ENCODE assay signal across 1 cellular context in genomic region chr1:61386323-61386722, GRCh38.
TF ChIP-seq lines count a peak whose summit lies in the region.

No MANE protein-coding gene starts in this region.

TF ChIP-seq in HepG2, 621 proteins besides CTCF, POLR2A, EP300 and RAD21:
- no peak for TF ChIP-seq SP4 (CRISPR knock-in tag; IDR thresholded peaks at IDR 0.05)
- no peak for TF ChIP-seq ZNF3 (CRISPR knock-in tag; IDR thresholded peaks at IDR 0.05)
- TF ChIP-seq REPIN1 (CRISPR knock-in tag; IDR thresholded peaks at IDR 0.05; ENCODE audit: borderline replicate concordance, low read depth): no peak
- TF ChIP-seq TSC22D2 (CRISPR knock-in tag; IDR thresholded peaks at IDR 0.05; ENCODE audit: borderline replicate concordance): no peak
- TF ChIP-seq HNF1A (IDR thresholded peaks at IDR 0.05; ENCODE audit: low read depth): no peak
- no peak for TF ChIP-seq HNF1A (CRISPR knock-in tag; IDR thresholded peaks at IDR 0.05; ENCODE audit: borderline replicate concordance)
- no peak for TF ChIP-seq HDAC6 (IDR thresholded peaks at IDR 0.05; ENCODE audit: low read depth, low read length)
- no peak for TF ChIP-seq ZHX1 (CRISPR knock-in tag; IDR thresholded peaks at IDR 0.05; ENCODE audit: low read depth)
- no peak for TF ChIP-seq DDIT3 (CRISPR knock-in tag; IDR thresholded peaks at IDR 0.05)
- TF ChIP-seq SIN3B (IDR thresholded peaks at IDR 0.05; ENCODE audit: low read length): no peak
- no peak for TF ChIP-seq BCL3 (CRISPR knock-in tag; IDR thresholded peaks at IDR 0.05)
- no peak for TF ChIP-seq KDM4B (CRISPR knock-in tag; IDR thresholded peaks at IDR 0.05)
- no peak for TF ChIP-seq ZSCAN9 (CRISPR knock-in tag; IDR thresholded peaks at IDR 0.05; ENCODE audit: borderline replicate concordance)
- TF ChIP-seq SOX6 (IDR thresholded peaks at IDR 0.05): no peak
- TF ChIP-seq SOX6 (CRISPR knock-in tag; IDR thresholded peaks at IDR 0.05): no peak
- no peak for TF ChIP-seq KLF12 (CRISPR knock-in tag; IDR thresholded peaks at IDR 0.05; ENCODE audit: borderline replicate concordance)
- TF ChIP-seq DBP (CRISPR knock-in tag; IDR thresholded peaks at IDR 0.05; ENCODE audit: not compliant biosample characterization): no peak
- TF ChIP-seq HINFP (CRISPR knock-in tag; IDR thresholded peaks at IDR 0.05; ENCODE audit: low read depth): no peak
- TF ChIP-seq HOXD1 (CRISPR knock-in tag; IDR thresholded peaks at IDR 0.05): no peak
- no peak for TF ChIP-seq ELF1 (CRISPR knock-in tag; IDR thresholded peaks at IDR 0.05)
- TF ChIP-seq GLMP (CRISPR knock-in tag; IDR thresholded peaks at IDR 0.05; ENCODE audit: borderline replicate concordance): no peak
- TF ChIP-seq KDM5B (CRISPR knock-in tag; IDR thresholded peaks at IDR 0.05; ENCODE audit: borderline replicate concordance): no peak
